In the genomic region with DNA sequence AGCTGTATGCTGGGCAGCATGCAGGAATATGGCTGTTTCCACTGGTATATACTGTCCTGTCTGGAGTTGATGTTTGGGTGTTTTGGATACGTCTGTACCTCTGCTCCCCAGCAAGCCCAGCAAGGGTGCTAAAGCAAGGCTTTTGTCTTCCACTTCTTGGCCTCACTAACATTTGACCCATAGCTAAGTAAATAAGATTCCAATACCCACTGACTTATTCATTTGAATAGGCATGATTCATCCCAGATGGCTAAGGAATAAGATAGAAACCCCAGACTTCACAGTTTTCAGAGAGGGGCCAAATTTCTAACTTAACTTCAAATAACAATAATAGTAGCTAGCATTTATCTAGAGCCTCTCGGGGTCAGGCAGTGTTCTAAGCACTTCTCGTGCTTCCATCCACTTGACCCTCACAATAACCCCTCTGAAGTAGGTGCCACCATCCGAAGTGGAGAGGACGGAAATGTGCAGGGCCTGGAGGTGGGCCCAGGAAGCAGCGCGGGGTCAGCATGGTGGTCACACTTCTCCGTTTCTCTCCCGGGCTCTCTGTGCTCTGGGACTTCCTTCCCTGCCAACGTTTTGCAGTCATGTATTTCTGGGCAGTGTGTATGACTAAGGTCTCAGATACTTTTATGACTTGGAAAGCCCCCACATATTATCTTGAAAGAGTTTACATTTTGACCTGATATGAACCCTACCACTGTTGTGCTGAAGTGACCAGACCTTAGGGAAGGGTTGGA, we compare ENCODE assay signal across 8 cellular contexts. TPM values are rescaled to one million over a fixed set of nuclear protein-coding genes. Genes with fewer than 3 reads are reported as not detected.
DNase-seq lines count a peak whose midpoint lies in the region; ATAC-seq, FAIRE-seq and TF ChIP-seq lines count a peak whose summit lies in the region.
"Had no signal": no experiment of that assay in that cellular context is flagged by ENCODE, and none has a peak within 500 bp of the region (broad histone marks: within the 10 kb centered on the region; RNA-seq: fewer than 3 reads in every experiment).

No MANE protein-coding gene starts in this region.

- peak; percentile 92 for FAIRE-seq in RCC 7860 (lab: Jason Lieb, UNC)

- H3K4me3 Mint-ChIP-seq in WTC11 = no peak overlapping the region
- H3K4me3 Mint-ChIP-seq: T-helper 1 cell treated with Interleukin-12 subunit alpha and Interleukin-12 subunit beta and Interleukin-4 antibody, amounts not matched to agents 30 μg/mL and 1 μg/mL, for 36 hours had no signal

- TF ChIP-seq CTCF in fibroblast of mammary gland (conservative IDR thresholded peaks at IDR 0.05; ENCODE audit: control insufficient read depth, insufficient read depth, low read depth, low read length) = no peak
- no peak for TF ChIP-seq CTCF in WTC11 (IDR thresholded peaks at IDR 0.05)
- TF ChIP-seq CTCF in GM20000 (IDR thresholded peaks at IDR 0.05; ENCODE audit: extremely low read depth, missing control alignments) = no peak

- no peaks in the 10 kb centered on the region for H3K27me3 Mint-ChIP-seq in WTC11 (ENCODE audit: low read depth)

- POLR2A ChIA-PET in WTC11 (lab: Charles Lee) = no interaction called here

- H3K27ac Mint-ChIP-seq in WTC11 = no peak overlapping the region
- H3K27ac Mint-ChIP-seq: T-helper 1 cell treated with Interleukin-12 subunit alpha and Interleukin-12 subunit beta and Interleukin-4 antibody, amounts not matched to agents 30 μg/mL and 1 μg/mL, for 36 hours had no signal

- ATAC-seq in GM21529 (IDR thresholded peaks at IDR 0.05; ENCODE audit: unreplicated experiment) (peak; percentile 53), WTC11 (no peak)

- no peaks in the 10 kb centered on the region for H3K36me3 Mint-ChIP-seq in WTC11

- CTCF ChIA-PET in WTC11 (lab: Charles Lee) = interaction anchor here (2.5 kb wide), 1 partner anchor 50 kb away, joined by 7 read pairs; no protein-coding TSS in a partner anchor

- no peaks in the 10 kb centered on the region for H3K4me1 Mint-ChIP-seq in WTC11

- peak; percentile 93 for DNase-seq in RCC 7860 (ENCODE audit: low spot score)
- DNase-seq in fibroblast of mammary gland (ENCODE audit: low read depth) = peak; percentile 76
- peak; percentile 70 for DNase-seq in stromal cell of bone marrow (ENCODE audit: low read depth)
- no peak for DNase-seq in WTC11 (ENCODE audit: low spot score)
- no peak for DNase-seq in GM20000 (ENCODE audit: low spot score)
- DNase-seq in mucosa of gallbladder (ENCODE audit: low spot score) = no peak

- peak overlapping the region; percentile 12 for H3K4me3 ChIP-seq in fibroblast of mammary gland (ENCODE audit: control insufficient read depth, low read depth, low read length)

- no peaks in the 10 kb centered on the region for H3K9me3 Mint-ChIP-seq in WTC11
- H3K9me3 Mint-ChIP-seq: T-helper 1 cell treated with Interleukin-12 subunit alpha and Interleukin-12 subunit beta and Interleukin-4 antibody, amounts not matched to agents 30 μg/mL and 1 μg/mL, for 36 hours had no signal

TF ChIP-seq in WTC11, 78 proteins besides CTCF, POLR2A, EP300 and RAD21 (continues in another document):
- TF ChIP-seq GABPB1 (CRISPR knock-in tag; IDR thresholded peaks at IDR 0.05) = no peak
- TF ChIP-seq ZBTB21 (CRISPR knock-in tag; IDR thresholded peaks at IDR 0.05; ENCODE audit: borderline replicate concordance) = no peak
- TF ChIP-seq ZNF317 (CRISPR knock-in tag; IDR thresholded peaks at IDR 0.05; ENCODE audit: borderline replicate concordance, low read depth) = no peak
- TF ChIP-seq FOXP4 (CRISPR knock-in tag; IDR thresholded peaks at IDR 0.05) = no peak
- TF ChIP-seq, protein P1, sequence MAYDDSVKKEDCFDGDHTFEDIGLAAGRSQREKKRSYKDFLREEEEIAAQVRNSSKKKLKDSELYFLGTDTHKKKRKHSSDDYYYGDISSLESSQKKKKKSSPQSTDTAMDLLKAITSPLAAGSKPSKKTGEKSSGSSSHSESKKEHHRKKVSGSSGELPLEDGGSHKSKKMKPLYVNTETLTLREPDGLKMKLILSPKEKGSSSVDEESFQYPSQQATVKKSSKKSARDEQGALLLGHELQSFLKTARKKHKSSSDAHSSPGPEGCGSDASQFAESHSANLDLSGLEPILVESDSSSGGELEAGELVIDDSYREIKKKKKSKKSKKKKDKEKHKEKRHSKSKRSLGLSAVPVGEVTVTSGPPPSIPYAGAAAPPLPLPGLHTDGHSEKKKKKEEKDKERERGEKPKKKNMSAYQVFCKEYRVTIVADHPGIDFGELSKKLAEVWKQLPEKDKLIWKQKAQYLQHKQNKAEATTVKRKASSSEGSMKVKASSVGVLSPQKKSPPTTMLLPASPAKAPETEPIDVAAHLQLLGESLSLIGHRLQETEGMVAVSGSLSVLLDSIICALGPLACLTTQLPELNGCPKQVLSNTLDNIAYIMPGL (CRISPR knock-in tag; IDR thresholded peaks at IDR 0.05) = no peak
- no peak for TF ChIP-seq ZNF281 (CRISPR knock-in tag; IDR thresholded peaks at IDR 0.05)
- no peak for TF ChIP-seq ATF2 (CRISPR knock-in tag; IDR thresholded peaks at IDR 0.05; ENCODE audit: borderline replicate concordance, low read depth)
- TF ChIP-seq ZNF232 (CRISPR knock-in tag; IDR thresholded peaks at IDR 0.05) = no peak

RNA-seq across cellular contexts. Expression of gene LRRK1, which starts 39.3 kb away (rescaled TPM):
- total RNA-seq in WTC11 (2021) (5.9 to 7.6 TPM (median 6.3 TPM) in 3 replicates), mucosa of gallbladder (15.7 TPM)

Comparison
In these comparisons a context has a peak if more than half of its experiments do, and no peak if none do; other contexts are left out.
1. DNase-seq: peak in RCC 7860 (single experiment), fibroblast of mammary gland (single experiment) and stromal cell of bone marrow (single experiment); none in WTC11 (single experiment), GM20000 (single experiment) and mucosa of gallbladder (single experiment).